21 cellular contexts compared by ENCODE assay signal in genomic region chr7:79716329-79716728, GRCh38.
DNase-seq lines count a peak whose midpoint lies in the region; ATAC-seq, FAIRE-seq and TF ChIP-seq lines count a peak whose summit lies in the region.
"Had no signal": no experiment of that assay in that cellular context is flagged by ENCODE, and none has a peak within 500 bp of the region (broad histone marks: within the 10 kb centered on the region; RNA-seq: fewer than 3 reads in every experiment).

No MANE protein-coding gene starts in this region.

- H3K9ac ChIP-seq in HepG2 (ENCODE audit: insufficient read depth, low read depth, low read length) (no peak overlapping the region), HCT116 (ENCODE audit: low read length) (no peak overlapping the region), K562 (ENCODE audit: insufficient read depth in 1 of 2, low read depth in 2 of 2, low read length in 2 of 2) (no peak overlapping the region)
- H3K9ac ChIP-seq: BLaER1 treated with 17β-estradiol and CSF1 and Interleukin-3, amounts not matched to agents 10 nM and 100 nM had no signal

- H3K27me3 ChIP-seq in HepG2 (ENCODE audit: control insufficient read depth in 1 of 2, insufficient read depth in 2 of 2, low read length in 2 of 2) (no peaks in the 10 kb centered on the region), right lobe of liver (no peaks in the 10 kb centered on the region), HCT116 (ENCODE audit: insufficient read depth, low read length) (no peaks in the 10 kb centered on the region), K562 (ENCODE audit: control insufficient read depth in 2 of 2, insufficient read depth in 2 of 2, low read length in 2 of 2) (no peaks in the 10 kb centered on the region)
- H3K27me3 ChIP-seq: BLaER1 treated with 17β-estradiol and CSF1 and Interleukin-3, amounts not matched to agents 10 nM and 100 nM had no signal

- H3K4me3 ChIP-seq in HepG2 (replicated peaks in 1 of 3; ENCODE audit: insufficient read depth in 1 of 3, low read depth in 2 of 3, low read length in 3 of 3) (no peak overlapping the region), right lobe of liver (no peak overlapping the region), HCT116 (replicated peaks in 1 of 2; ENCODE audit: low read depth in 1 of 2, low read length in 2 of 2) (no peak overlapping the region), K562 (no peak overlapping the region)
- H3K4me3 ChIP-seq: BLaER1 treated with 17β-estradiol and CSF1 and Interleukin-3, amounts not matched to agents 10 nM and 100 nM had no signal

- H3K4me1 ChIP-seq in HepG2 (ENCODE audit: insufficient read depth, low read length) = no peaks in the 10 kb centered on the region
- H3K4me1 ChIP-seq in right lobe of liver = no peaks in the 10 kb centered on the region
- peaks cover 8 to 18% of the 10 kb centered on the region in 2 experiments; a peak in 3 of 4 replicates for H3K4me1 ChIP-seq in HCT116 (ENCODE audit: control insufficient read depth in 1 of 2, insufficient read depth in 2 of 2, low read length in 2 of 2)
- no peaks in the 10 kb centered on the region for H3K4me1 ChIP-seq in K562 (replicated peaks in 1 of 2; ENCODE audit: control insufficient read depth in 2 of 2, insufficient read depth in 2 of 2, low read length in 2 of 2)
- H3K4me1 ChIP-seq: BLaER1 treated with 17β-estradiol and CSF1 and Interleukin-3, amounts not matched to agents 10 nM and 100 nM had no signal

- H3K9me1 ChIP-seq in K562 (ENCODE audit: control insufficient read depth, insufficient read depth, low read length) = no peaks in the 10 kb centered on the region

- WGBS in HepG2 (ENCODE audit: low lambda C conversion rate) = 0% methylated on average over 2 of the region's 2 CpGs
- WGBS in right lobe of liver (ENCODE audit: insufficient coverage, low coverage, low lambda C conversion rate, missing lambda C conversion rate) = 79% methylated on average over 2 of the region's 2 CpGs
- WGBS in K562 (ENCODE audit: insufficient coverage, low coverage, missing lambda C conversion rate) = 2% methylated on average over 2 of the region's 2 CpGs

- CTCF ChIA-PET in HepG2 (lab: Yijun Ruan, JAX; ENCODE audit: low intra/inter-chr PET ratio, low total read pairs) = no interaction called here
- CTCF ChIA-PET in HCT116 (lab: Charles Lee) = no interaction called here
- CTCF ChIA-PET in K562 (lab: Yijun Ruan, JAX; ENCODE audit: low intra/inter-chr PET ratio) = no interaction called here

- H3K4me2 ChIP-seq in HepG2 (ENCODE audit: low read depth, low read length) (no peak overlapping the region), HCT116 (ENCODE audit: low read length) (no peak overlapping the region), K562 (ENCODE audit: insufficient read depth, low read length) (no peak overlapping the region)
- H3K4me2 ChIP-seq: BLaER1 treated with 17β-estradiol and CSF1 and Interleukin-3, amounts not matched to agents 10 nM and 100 nM had no signal

- H2AFZ ChIP-seq in HepG2 (ENCODE audit: low read length) (no peak overlapping the region), HCT116 (ENCODE audit: low read depth, low read length, poor library complexity, severe bottlenecking) (peak overlapping the region; percentile 24), K562 (ENCODE audit: low read depth, low read length) (no peak overlapping the region)

- intact Hi-C loops in HepG2 (cut with micrococcal nuclease; ENCODE audit: unreplicated experiment) = no loop called here
- intact Hi-C loops in right lobe of liver (cut with DNase I) = no loop called here
- intact Hi-C loops in HCT116 (cut with micrococcal nuclease) = no loop called here
- intact Hi-C loops in K562 (cut with micrococcal nuclease) = no loop called here

- H4K20me1 ChIP-seq in HepG2 (ENCODE audit: insufficient read depth, low read length) (no peaks in the 10 kb centered on the region), HCT116 (ENCODE audit: insufficient read depth) (no peaks in the 10 kb centered on the region), K562 (replicated peaks; ENCODE audit: control insufficient read depth, insufficient read depth, low read length) (no peaks in the 10 kb centered on the region)
- H4K20me1 ChIP-seq: BLaER1 treated with 17β-estradiol and CSF1 and Interleukin-3, amounts not matched to agents 10 nM and 100 nM had no signal

- TF ChIP-seq RAD21 in HepG2 (CRISPR knock-in tag; IDR thresholded peaks at IDR 0.05) (no peak), HCT116 (IDR thresholded peaks at IDR 0.05; ENCODE audit: low read depth) (no peak), K562 (CRISPR knock-in tag; conservative IDR thresholded peaks at IDR 0.05 in 1 of 2, IDR thresholded peaks at IDR 0.05 in 1 of 2) (no peak)

- H3K9me3 ChIP-seq in HepG2 (ENCODE audit: low read length) (no peaks in the 10 kb centered on the region), right lobe of liver (no peaks in the 10 kb centered on the region), HCT116 (ENCODE audit: control insufficient read depth in 1 of 2, insufficient read depth in 1 of 2, low read depth in 1 of 2, low read length in 2 of 2) (no peaks in the 10 kb centered on the region), K562 (replicated peaks; ENCODE audit: control insufficient read depth, insufficient read depth, low read depth, low read length) (no peaks in the 10 kb centered on the region; the same call in none of the 2 replicates)
- H3K9me3 ChIP-seq: BLaER1 treated with 17β-estradiol and CSF1 and Interleukin-3, amounts not matched to agents 10 nM and 100 nM; Caco-2 had no signal

- POLR2A ChIA-PET in HepG2 (lab: Yijun Ruan, JAX) (no interaction called here), HCT116 (lab: Charles Lee) (no interaction called here), K562 (lab: Yijun Ruan, JAX) (no interaction called here)

- TF ChIP-seq POLR2A in HepG2 (IDR thresholded peaks at IDR 0.05; ENCODE audit: insufficient read depth in 1 of 2, low read depth in 2 of 2, low read length in 2 of 2) = no peak
- TF ChIP-seq POLR2A in right lobe of liver (IDR thresholded peaks at IDR 0.05) = no peak
- TF ChIP-seq POLR2A in HCT116 (IDR thresholded peaks at IDR 0.05; ENCODE audit: borderline replicate concordance, extremely low read depth, insufficient read depth, insufficient read length) = no peak
- no peak for TF ChIP-seq POLR2A in K562 (conservative IDR thresholded peaks at IDR 0.05)

- H3K36me3 ChIP-seq in HepG2 (replicated peaks in 1 of 2; ENCODE audit: control insufficient read depth in 1 of 2, insufficient read depth in 2 of 2, low read length in 2 of 2) = no peaks in the 10 kb centered on the region
- no peaks in the 10 kb centered on the region for H3K36me3 ChIP-seq in right lobe of liver
- no peaks in the 10 kb centered on the region for H3K36me3 ChIP-seq in HCT116 (ENCODE audit: control insufficient read depth in 1 of 2, insufficient read depth in 2 of 2, low read length in 2 of 2)
- H3K36me3 ChIP-seq in K562 (ENCODE audit: control insufficient read depth, insufficient read depth, low read length) = no peaks in the 10 kb centered on the region
- H3K36me3 ChIP-seq: BLaER1 treated with 17β-estradiol and CSF1 and Interleukin-3, amounts not matched to agents 10 nM and 100 nM had no signal

- no peaks in the 10 kb centered on the region for H3K9me2 ChIP-seq in HCT116 (ENCODE audit: insufficient read depth)

- no peak for TF ChIP-seq CTCF in HepG2 (CRISPR knock-in tag; IDR thresholded peaks at IDR 0.05)
- TF ChIP-seq CTCF in right lobe of liver (IDR thresholded peaks at IDR 0.05) = no peak
- no peak for TF ChIP-seq CTCF in HCT116 (IDR thresholded peaks at IDR 0.05 in 2 of 3, conservative IDR thresholded peaks at IDR 0.05 in 1 of 3; ENCODE audit: borderline replicate concordance in 1 of 3, insufficient read depth in 1 of 3, low read depth in 2 of 3, low read length in 2 of 3)
- TF ChIP-seq CTCF in K562 (IDR thresholded peaks at IDR 0.05 in 2 of 3, conservative IDR thresholded peaks at IDR 0.05 in 1 of 3; ENCODE audit: insufficient read depth in 2 of 3, low read depth in 1 of 3, low read length in 3 of 3) = no peak

- H3K79me2 ChIP-seq in HepG2 (ENCODE audit: insufficient read depth, low read length) = no peaks in the 10 kb centered on the region
- H3K79me2 ChIP-seq in HCT116 (ENCODE audit: insufficient read depth, low read length) = no peaks in the 10 kb centered on the region
- H3K79me2 ChIP-seq in K562 (ENCODE audit: control insufficient read depth, insufficient read depth, low read length) = no peaks in the 10 kb centered on the region

- in situ Hi-C loops in HepG2 (cut with HindIII; ENCODE audit: extremely low pct_ligation_motif_present, low pct_unique_long_range_greater_than_20kb) (no loop called here), K562 (cut with MboI) (no loop called here)

- ATAC-seq in HepG2 = no peak
- no peak for ATAC-seq in right lobe of liver
- no peak for ATAC-seq in HCT116
- no peak for ATAC-seq in K562
- ATAC-seq: CD8-positive, alpha-beta T cell had no signal

- RAD21 ChIA-PET in HCT116 (lab: Charles Lee; ENCODE audit: low non-redundant PET in 1 of 2, low total read pairs in 2 of 2, uncharacterized antibody in 2 of 2, unreplicated experiment in 2 of 2) = no interaction called here

- FAIRE-seq in HepG2 (lab: Jason Lieb, UNC) (no peak), K562 (lab: Jason Lieb, UNC) (no peak)
- FAIRE-seq: A204.1, D721Med, G401.6, GM12891, GM19239 had no signal

- BruUV-seq in HepG2 (replicated peaks; lab: Mats Ljungman, UMichigan) = no TSS peak
- no TSS peak for BruUV-seq in HCT116 (replicated peaks; lab: Mats Ljungman, UMichigan)
- BruUV-seq in K562 (replicated peaks; lab: Mats Ljungman, UMichigan) = no TSS peak

- TF ChIP-seq EP300 in HepG2 (IDR thresholded peaks at IDR 0.05; ENCODE audit: low read depth in 2 of 2, low read length in 2 of 2) (no peak), HepG2 (CRISPR knock-in tag; IDR thresholded peaks at IDR 0.05; ENCODE audit: borderline replicate concordance) (no peak), K562 (IDR thresholded peaks at IDR 0.05; ENCODE audit: low read length) (no peak)

- H3K27ac ChIP-seq in HepG2 (ENCODE audit: extremely low read length, insufficient read depth, low read length) (no peak overlapping the region), right lobe of liver (no peak overlapping the region), HCT116 (ENCODE audit: low read depth, low read length) (no peak overlapping the region), K562 (ENCODE audit: extremely low read depth, low read depth, low read length) (no peak overlapping the region)
- H3K27ac ChIP-seq: BLaER1 treated with 17β-estradiol and CSF1 and Interleukin-3, amounts not matched to agents 10 nM and 100 nM; C4-2B had no signal

- no peak for DNase-seq in HepG2 (ENCODE audit: low spot score)
- DNase-seq in right lobe of liver = no peak
- no peak for DNase-seq in HCT116 (ENCODE audit: low read depth, low spot score)
- no peak for DNase-seq in K562 (ENCODE audit: extremely low read depth in 1 of 4, low spot score in 3 of 4)
- DNase-seq in occipital lobe (lab: John Stamatoyannopoulos, UW) = no peak
- no peak for DNase-seq in HK-2 (ENCODE audit: unreplicated experiment)
- DNase-seq: 8988T; AML-193; Caco-2; Calu3; CD4-positive, alpha-beta T cell; CD8-positive, alpha-beta T cell; DMS79 treated with DMSO at 0.1 percent for 48 hours; GF-D8 had no signal

TF ChIP-seq in HepG2, 621 proteins besides CTCF, POLR2A, EP300 and RAD21 (continues in another document):
- no peak for TF ChIP-seq MED8 (CRISPR knock-in tag; IDR thresholded peaks at IDR 0.05; ENCODE audit: insufficient replicate concordance)

TF ChIP-seq in HCT116, 20 proteins besides CTCF, POLR2A, EP300 and RAD21 (continues in another document):
- TF ChIP-seq ZNF274 (IDR thresholded peaks at IDR 0.05; ENCODE audit: low read depth, low read length) = no peak

TF ChIP-seq in K562, 482 proteins besides CTCF, POLR2A, EP300 and RAD21 (continues in another document):
- TF ChIP-seq ZNF316 (IDR thresholded peaks at IDR 0.05) = peak; percentile 32; the same call in 1 of the 2 replicates

Comparison
In these comparisons a context has a peak if more than half of its experiments do, and no peak if none do; other contexts are left out.
1. Of the 241 proteins assayed by ChIP-seq in both HepG2 and K562: peak only in HepG2: MAFF and MAFK; only in K562: none; in both: none; in neither: 239.